ENCODE assay signal across 9 cellular contexts in the genomic region with DNA sequence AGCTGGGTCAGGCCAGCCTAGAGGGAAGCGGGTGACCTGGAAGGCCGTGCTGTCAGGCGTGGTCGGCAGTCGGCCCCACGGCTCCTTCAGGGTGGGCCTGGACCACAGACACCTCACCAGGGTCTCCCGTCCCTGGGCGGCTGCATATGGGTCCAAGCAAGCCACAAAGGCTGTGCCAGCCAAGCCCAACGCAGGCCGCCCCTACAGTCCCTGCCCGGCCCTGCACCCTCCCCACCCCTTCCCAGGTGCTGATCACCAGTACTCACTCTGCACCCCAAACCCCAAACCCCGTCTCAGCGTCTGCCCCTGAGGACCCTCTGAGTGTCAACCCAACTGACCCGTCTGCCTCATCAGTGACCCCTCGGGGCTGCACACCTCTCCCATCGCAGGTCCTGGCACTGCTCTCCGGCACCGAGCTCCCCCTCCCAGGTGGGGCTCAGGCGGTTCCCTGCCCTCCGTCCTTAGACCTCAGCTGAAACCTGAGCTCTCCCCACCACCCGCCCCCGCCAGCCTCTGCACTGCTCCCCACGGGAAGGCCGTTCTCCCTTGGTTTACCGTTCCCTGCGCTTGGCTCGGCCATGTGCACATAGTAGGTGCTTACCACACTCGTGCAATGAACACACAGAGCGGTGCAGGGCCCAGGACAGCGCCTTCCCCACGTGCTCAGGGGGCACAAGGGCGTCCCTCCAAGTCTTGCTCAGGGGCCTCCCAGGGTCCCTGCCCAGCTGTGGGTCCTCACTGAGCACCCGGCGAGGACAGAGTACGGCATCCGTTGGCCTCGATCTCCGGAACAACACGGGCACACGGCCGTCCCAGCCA. TPM values are rescaled to one million over a fixed set of nuclear protein-coding genes. Genes with fewer than 3 reads are reported as not detected.
DNase-seq lines count a peak whose midpoint lies in the region; ATAC-seq and TF ChIP-seq lines count a peak whose summit lies in the region.
"Had no signal": no experiment of that assay in that cellular context is flagged by ENCODE, and none has a peak within 500 bp of the region (broad histone marks: within the 10 kb centered on the region; RNA-seq: fewer than 3 reads in every experiment).

No MANE protein-coding gene starts in this region.

- peaks cover 12 to 16% of the 10 kb centered on the region in 2 donors for H3K36me3 Mint-ChIP-seq in activated T-cell treated with anti-CD3 and anti-CD28 coated beads, Interleukin-2, amount 50 U/mL, for 72 hours (ENCODE audit: insufficient read depth in 2 of 2)

- H3K36me3 ChIP-seq in mesendoderm (ENCODE audit: control insufficient read depth, insufficient read depth, low read length) = no peaks in the 10 kb centered on the region
- peaks cover 18% of the 10 kb centered on the region for H3K36me3 ChIP-seq in upper lobe of right lung

- H3K9ac ChIP-seq in mesendoderm (ENCODE audit: low read length) = peak overlapping the region; percentile 79

- H4K8ac ChIP-seq in mesendoderm (ENCODE audit: low read depth, low read length) = no peak overlapping the region

- H2BK15ac ChIP-seq in mesendoderm (replicated peaks; ENCODE audit: low read depth) = no peak overlapping the region

- H3K27me3 ChIP-seq in mesendoderm (ENCODE audit: insufficient read depth, low read length, poor library complexity) (no peaks in the 10 kb centered on the region), upper lobe of right lung (no peaks in the 10 kb centered on the region)

- H3K4ac ChIP-seq in mesendoderm (ENCODE audit: low read depth, low read length) = no peak overlapping the region

- H3K27ac Mint-ChIP-seq in activated T-cell treated with anti-CD3 and anti-CD28 coated beads, Interleukin-2, amount 50 U/mL, for 72 hours = no peak overlapping the region

- H3K27ac ChIP-seq in mesendoderm (ENCODE audit: low read depth, low read length) = no peak overlapping the region
- H3K27ac ChIP-seq in upper lobe of right lung = peak overlapping the region; percentile 97

- no peak overlapping the region for H2BK5ac ChIP-seq in mesendoderm (ENCODE audit: low read length)

- no peak overlapping the region for H4K5ac ChIP-seq in mesendoderm (ENCODE audit: low read length)

- no peak for DNase-seq in activated T-cell treated with anti-CD3 and anti-CD28 coated beads, Interleukin-2, amount 50 U/mL, for 72 hours
- no peak for DNase-seq in activated T-cell treated with anti-CD3 and anti-CD28 coated beads for 4 hours
- DNase-seq in choroid plexus epithelial cell (ENCODE audit: low read depth) = no peak
- DNase-seq in mesendoderm = no peak
- peak; percentile 70 for DNase-seq in upper lobe of right lung
- no peak for DNase-seq in omental fat pad (ENCODE audit: low spot score)
- no peak for DNase-seq in DMS 273 (lab: John Stamatoyannopoulos, UW; ENCODE audit: unreplicated experiment)
- DNase-seq: DMS 273 treated with DMSO at 0.1 percent for 48 hours had no signal

- no peak for ATAC-seq in activated T-cell treated with anti-CD3 and anti-CD28 coated beads, Interleukin-2, amount 50 U/mL, for 72 hours (replicated peaks in 1 of 2)
- ATAC-seq in upper lobe of right lung = no peak
- ATAC-seq in omental fat pad (ENCODE audit: low FRiP score) = no peak
- no peak for ATAC-seq in GM21737 (IDR thresholded peaks at IDR 0.05; ENCODE audit: unreplicated experiment)

- H3K4me2 ChIP-seq in mesendoderm (ENCODE audit: low read length) = peak overlapping the region; percentile 74

- no peak overlapping the region for H3K23ac ChIP-seq in mesendoderm (ENCODE audit: low read length)

- no peak overlapping the region for H2BK120ac ChIP-seq in mesendoderm (ENCODE audit: low read depth, low read length)

- intact Hi-C loops in upper lobe of right lung (cut with DNase I) = no loop called here

- H3K4me1 ChIP-seq in mesendoderm (ENCODE audit: control insufficient read depth, low read depth, low read length) (no peaks in the 10 kb centered on the region), upper lobe of right lung (peaks cover 21% of the 10 kb centered on the region)

- peaks cover 5 to 11% of the 10 kb centered on the region in 2 donors for H3K9me3 Mint-ChIP-seq in activated T-cell treated with anti-CD3 and anti-CD28 coated beads, Interleukin-2, amount 50 U/mL, for 72 hours

- H3K4me3 Mint-ChIP-seq in activated T-cell treated with anti-CD3 and anti-CD28 coated beads, Interleukin-2, amount 50 U/mL, for 72 hours = peak overlapping the region; percentile 74 to 77

- H3K18ac ChIP-seq in mesendoderm (ENCODE audit: low read length) = no peak overlapping the region

- no peak overlapping the region for H2AK5ac ChIP-seq in mesendoderm (ENCODE audit: low read length)

- no CpG with 5 or more reads among the region's 41 CpGs for WGBS in mesendoderm (ENCODE audit: extremely low coverage, insufficient coverage, low lambda C conversion rate)

- H3K56ac ChIP-seq in mesendoderm (ENCODE audit: low read length) = peak overlapping the region; percentile 85

- peaks cover 10% of the 10 kb centered on the region for H3K4me1 Mint-ChIP-seq in activated T-cell treated with anti-CD3 and anti-CD28 coated beads, Interleukin-2, amount 50 U/mL, for 72 hours (ENCODE audit: low read depth)

- no peaks in the 10 kb centered on the region for H3K9me3 ChIP-seq in upper lobe of right lung

- no peak for TF ChIP-seq CTCF in choroid plexus epithelial cell (conservative IDR thresholded peaks at IDR 0.05; ENCODE audit: low read depth, low read length)
- no peak for TF ChIP-seq CTCF in upper lobe of right lung (IDR thresholded peaks at IDR 0.05)
- no peak for TF ChIP-seq CTCF in omental fat pad (IDR thresholded peaks at IDR 0.05)

- peaks cover 4% of the 10 kb centered on the region for H3K79me2 ChIP-seq in mesendoderm (ENCODE audit: control insufficient read depth, insufficient read depth, low read length)

- peaks cover 4% of the 10 kb centered on the region for H3K27me3 Mint-ChIP-seq in activated T-cell treated with anti-CD3 and anti-CD28 coated beads, Interleukin-2, amount 50 U/mL, for 72 hours (ENCODE audit: low read depth)

- H3K4me3 ChIP-seq in choroid plexus epithelial cell (ENCODE audit: low read depth, low read length) = peak overlapping the region; percentile 82
- H3K4me3 ChIP-seq in mesendoderm (ENCODE audit: low read length) = no peak overlapping the region
- peak overlapping the region; percentile 87 for H3K4me3 ChIP-seq in upper lobe of right lung

- peaks cover 12% of the 10 kb centered on the region for H3K79me1 ChIP-seq in mesendoderm (ENCODE audit: low read length)

RNA-seq across cellular contexts. Expression of a gene that starts 1.4 kb away (rescaled TPM):
- total RNA-seq in activated T-cell treated with anti-CD3 and anti-CD28 coated beads, Interleukin-2, amount 50 U/mL, for 72 hours = 100 to 1,000 TPM in 1 of 2 donors, 10 to 100 TPM in 1; 91.0 to 130 TPM
- 145 TPM for polyA plus RNA-seq in mesendoderm (2013, experiment 1 of 2)
- polyA plus RNA-seq in mesendoderm (2013, experiment 2 of 2) = 147 TPM
- total RNA-seq in upper lobe of right lung (355 TPM), omental fat pad (100 to 1,000 TPM in 1 of 4 donors, 10 to 100 TPM in 3; 22.2 to 108 (median 75.8) TPM)

RNA-seq across cellular contexts. Expression of a gene that starts 18.0 kb away (rescaled TPM):
- total RNA-seq in activated T-cell treated with anti-CD3 and anti-CD28 coated beads, Interleukin-2, amount 50 U/mL, for 72 hours = 1 to 10 TPM in 1 of 2 donors, under 1 TPM in 1; 0.97 to 1.2 TPM
- polyA plus RNA-seq in mesendoderm (2013, experiment 1 of 2) = 0.08 TPM
- polyA plus RNA-seq in mesendoderm (2013, experiment 2 of 2) = 0.07 TPM
- total RNA-seq in upper lobe of right lung = 4.9 TPM
- under 1 TPM in 3 of 4 donors, not detected in 1; 0.12 to 0.63 (median 0.28) TPM for total RNA-seq in omental fat pad

RNA-seq across cellular contexts. Expression of a gene that starts 20.3 kb away (rescaled TPM):
- total RNA-seq in activated T-cell treated with anti-CD3 and anti-CD28 coated beads, Interleukin-2, amount 50 U/mL, for 72 hours = 1 to 10 TPM in 1 of 2 donors, under 1 TPM in 1; 0.94 to 8.3 TPM
- polyA plus RNA-seq in mesendoderm (2013, experiment 1 of 2) = 8.6 TPM
- 9.6 TPM for polyA plus RNA-seq in mesendoderm (2013, experiment 2 of 2)
- total RNA-seq in upper lobe of right lung (0.67 TPM), omental fat pad (1 to 10 TPM in 3 of 4 donors, not detected in 1; 2.1 to 4.7 (median 2.8) TPM)

RNA-seq across cellular contexts. Expression of a gene that starts 28.4 kb away (rescaled TPM):
- total RNA-seq in activated T-cell treated with anti-CD3 and anti-CD28 coated beads, Interleukin-2, amount 50 U/mL, for 72 hours = not detected
- 0.11 TPM for polyA plus RNA-seq in mesendoderm (2013, experiment 1 of 2)
- polyA plus RNA-seq in mesendoderm (2013, experiment 2 of 2) = 0.10 TPM
- total RNA-seq in upper lobe of right lung (not detected), omental fat pad (not detected)

RNA-seq across cellular contexts. Expression of a gene that starts 34.8 kb away (rescaled TPM):
- total RNA-seq in activated T-cell treated with anti-CD3 and anti-CD28 coated beads, Interleukin-2, amount 50 U/mL, for 72 hours = under 1 TPM; 0.67 to 0.74 TPM
- polyA plus RNA-seq in mesendoderm (2013, experiment 1 of 2) = 1.3 TPM
- polyA plus RNA-seq in mesendoderm (2013, experiment 2 of 2) = 1.5 TPM
- total RNA-seq in upper lobe of right lung (0.32 TPM), omental fat pad (under 1 TPM in 2 of 4 donors, not detected in 2; 0.19 to 0.38 TPM)
